15 cellular contexts compared by ENCODE assay signal in genomic region chr12:72296389-72296788, GRCh38. TPM values are rescaled to one million over a fixed set of nuclear protein-coding genes. Genes with fewer than 3 reads are reported as not detected.
A peak's percentile ranks its signal among the peaks of the same experiment; 100 is the strongest.
DNase-seq lines count a peak whose midpoint lies in the region; ATAC-seq and TF ChIP-seq lines count a peak whose summit lies in the region.
"Had no signal": no experiment of that assay in that cellular context is flagged by ENCODE, and none has a peak within 500 bp of the region (broad histone marks: within the 10 kb centered on the region; RNA-seq: fewer than 3 reads in every experiment).

No MANE protein-coding gene starts in this region.

- peak overlapping the region; percentile 59 for H3K27ac ChIP-seq in foreskin keratinocyte
- H3K27ac ChIP-seq: esophagus muscularis mucosa, SJCRH30 had no signal

- peaks cover 2% of the 10 kb centered on the region for H3K27me3 Mint-ChIP-seq in endothelial cell (ENCODE audit: unreplicated experiment)
- no peaks in the 10 kb centered on the region for H3K27me3 Mint-ChIP-seq in stimulated activated memory B cell treated with anti-CD40 and anti-IgM and Interleukin-4, amounts not matched to agents 10 μg/mL and 1 μg/mL and 100 μg/mL, for 72 hours
- H3K27me3 Mint-ChIP-seq: activated B cell treated with CpG ODN at 0.5 μM for 24 hours; activated naive CD4-positive, alpha-beta T cell treated with anti-CD3 and anti-CD28 coated beads, Interleukin-2, amount 50 U/mL, for 24 hours; IgD-negative memory B cell had no signal

- H3K4me1 Mint-ChIP-seq in endothelial cell (ENCODE audit: unreplicated experiment) = no peaks in the 10 kb centered on the region
- H3K4me1 Mint-ChIP-seq in stimulated activated memory B cell treated with anti-CD40 and anti-IgM and Interleukin-4, amounts not matched to agents 10 μg/mL and 1 μg/mL and 100 μg/mL, for 72 hours = no peaks in the 10 kb centered on the region
- H3K4me1 Mint-ChIP-seq: activated B cell treated with CpG ODN at 0.5 μM for 24 hours; activated naive CD4-positive, alpha-beta T cell treated with anti-CD3 and anti-CD28 coated beads, Interleukin-2, amount 50 U/mL, for 24 hours; IgD-negative memory B cell had no signal

- peaks cover 10% of the 10 kb centered on the region for H3K4me1 ChIP-seq in foreskin keratinocyte
- H3K4me1 ChIP-seq: esophagus muscularis mucosa had no signal

- H3K9me3 Mint-ChIP-seq in endothelial cell (ENCODE audit: unreplicated experiment) = no peaks in the 10 kb centered on the region
- no peaks in the 10 kb centered on the region for H3K9me3 Mint-ChIP-seq in stimulated activated memory B cell treated with anti-CD40 and anti-IgM and Interleukin-4, amounts not matched to agents 10 μg/mL and 1 μg/mL and 100 μg/mL, for 72 hours
- H3K9me3 Mint-ChIP-seq: activated B cell treated with CpG ODN at 0.5 μM for 24 hours had no signal

- no peak overlapping the region for H3K27ac Mint-ChIP-seq in endothelial cell (ENCODE audit: unreplicated experiment)
- H3K27ac Mint-ChIP-seq in stimulated activated memory B cell treated with anti-CD40 and anti-IgM and Interleukin-4, amounts not matched to agents 10 μg/mL and 1 μg/mL and 100 μg/mL, for 72 hours = no peak overlapping the region
- H3K27ac Mint-ChIP-seq: activated B cell treated with CpG ODN at 0.5 μM for 24 hours; activated naive CD4-positive, alpha-beta T cell treated with anti-CD3 and anti-CD28 coated beads, Interleukin-2, amount 50 U/mL, for 24 hours; IgD-negative memory B cell had no signal

- no peak overlapping the region for H3K4me3 Mint-ChIP-seq in endothelial cell (ENCODE audit: unreplicated experiment)
- no peak overlapping the region for H3K4me3 Mint-ChIP-seq in stimulated activated memory B cell treated with anti-CD40 and anti-IgM and Interleukin-4, amounts not matched to agents 10 μg/mL and 1 μg/mL and 100 μg/mL, for 72 hours
- H3K4me3 Mint-ChIP-seq: activated B cell treated with CpG ODN at 0.5 μM for 24 hours; activated naive CD4-positive, alpha-beta T cell treated with anti-CD3 and anti-CD28 coated beads, Interleukin-2, amount 50 U/mL, for 24 hours; IgD-negative memory B cell had no signal

- no peak for TF ChIP-seq CTCF in foreskin keratinocyte (conservative IDR thresholded peaks at IDR 0.05)
- TF ChIP-seq CTCF in endothelial cell (IDR thresholded peaks at IDR 0.05; ENCODE audit: unreplicated experiment) = no peak

- peak; percentile 90 for DNase-seq in A172 (ENCODE audit: low spot score)
- peak; percentile 49 for DNase-seq in HPDE6-E6E7 (ENCODE audit: extremely low spot score)
- peak in 1 of 2 donors; percentile 59 for DNase-seq in foreskin keratinocyte
- no peak for DNase-seq in endothelial cell (ENCODE audit: low spot score)
- DNase-seq in NCI-H774 (lab: John Stamatoyannopoulos, UW) = no peak
- DNase-seq: activated B cell treated with CpG ODN at 0.5 μM for 24 hours; NCI-H748 treated with DMSO at 0.1 percent for 48 hours; stimulated activated CD4-positive, alpha-beta T cell treated with anti-CD3 and anti-CD28 coated beads, Interleukin-12 subunit alpha, Interleukin-12 subunit beta, amount 100 ng/mL, for 4 hours had no signal

- H3K27me3 ChIP-seq in foreskin keratinocyte = no peaks in the 10 kb centered on the region
- H3K27me3 ChIP-seq: SJCRH30 had no signal

- H3K36me3 Mint-ChIP-seq in endothelial cell (ENCODE audit: low read depth, unreplicated experiment) = no peaks in the 10 kb centered on the region
- H3K36me3 Mint-ChIP-seq in stimulated activated memory B cell treated with anti-CD40 and anti-IgM and Interleukin-4, amounts not matched to agents 10 μg/mL and 1 μg/mL and 100 μg/mL, for 72 hours = no peaks in the 10 kb centered on the region
- H3K36me3 Mint-ChIP-seq: activated naive CD4-positive, alpha-beta T cell treated with anti-CD3 and anti-CD28 coated beads, Interleukin-2, amount 50 U/mL, for 24 hours had no signal

- ATAC-seq in SK-N-SH treated with all-trans-retinoic acid at 6 μM for 48 hours (peak; percentile 77), foreskin keratinocyte (peak; percentile 84), HG02759 (IDR thresholded peaks at IDR 0.05; ENCODE audit: unreplicated experiment) (no peak)
- no peak for ATAC-seq in stimulated activated memory B cell treated with anti-CD40 and anti-IgM and Interleukin-4, amounts not matched to agents 10 μg/mL and 1 μg/mL and 100 μg/mL, for 72 hours

TF ChIP-seq in SK-N-SH treated with all-trans-retinoic acid at 6 μM for 48 hours, 23 proteins besides CTCF, POLR2A, EP300 and RAD21:
- no peak for TF ChIP-seq TOX (CRISPR knock-in tag; IDR thresholded peaks at IDR 0.05; ENCODE audit: borderline replicate concordance)
- no peak for TF ChIP-seq CSDC2 (CRISPR knock-in tag; IDR thresholded peaks at IDR 0.05)
- TF ChIP-seq ESRRG (CRISPR knock-in tag; IDR thresholded peaks at IDR 0.05) = no peak
- TF ChIP-seq, protein P1, sequence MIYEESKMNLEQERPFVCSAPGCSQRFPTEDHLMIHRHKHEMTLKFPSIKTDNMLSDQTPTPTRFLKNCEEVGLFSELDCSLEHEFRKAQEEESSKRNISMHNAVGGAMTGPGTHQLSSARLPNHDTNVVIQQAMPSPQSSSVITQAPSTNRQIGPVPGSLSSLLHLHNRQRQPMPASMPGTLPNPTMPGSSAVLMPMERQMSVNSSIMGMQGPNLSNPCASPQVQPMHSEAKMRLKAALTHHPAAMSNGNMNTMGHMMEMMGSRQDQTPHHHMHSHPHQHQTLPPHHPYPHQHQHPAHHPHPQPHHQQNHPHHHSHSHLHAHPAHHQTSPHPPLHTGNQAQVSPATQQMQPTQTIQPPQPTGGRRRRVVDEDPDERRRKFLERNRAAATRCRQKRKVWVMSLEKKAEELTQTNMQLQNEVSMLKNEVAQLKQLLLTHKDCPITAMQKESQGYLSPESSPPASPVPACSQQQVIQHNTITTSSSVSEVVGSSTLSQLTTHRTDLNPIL (CRISPR knock-in tag; IDR thresholded peaks at IDR 0.05; ENCODE audit: low read depth) = no peak
- TF ChIP-seq RARB (CRISPR knock-in tag; IDR thresholded peaks at IDR 0.05) = no peak
- TF ChIP-seq PPARA (CRISPR knock-in tag; IDR thresholded peaks at IDR 0.05; ENCODE audit: borderline replicate concordance) = no peak
- TF ChIP-seq SNAI2 (CRISPR knock-in tag; IDR thresholded peaks at IDR 0.05) = no peak
- TF ChIP-seq ZFP3 (CRISPR knock-in tag; IDR thresholded peaks at IDR 0.05) = no peak
- no peak for TF ChIP-seq PATZ1 (CRISPR knock-in tag; IDR thresholded peaks at IDR 0.05; ENCODE audit: borderline replicate concordance)

RNA-seq across cellular contexts. Expression of gene TRHDE, which starts 24.2 kb away (rescaled TPM):
- total RNA-seq in A172 (2014; rRNA removed; shearing (Covaris generic)) = 0.05 and 0.12 TPM in 2 replicates
- total RNA-seq in foreskin keratinocyte = 0.49 and 0.78 TPM in 2 replicates
- 0.10 and 0.21 TPM in 2 replicates for polyA plus RNA-seq in foreskin keratinocyte
- total RNA-seq in endothelial cell (ENCODE audit: unreplicated experiment) = 0.54 TPM
- total RNA-seq: activated B cell treated with CpG ODN at 0.5 μM for 24 hours had no signal
- polyA plus RNA-seq: IgD-negative memory B cell had no signal

Comparison
In these comparisons a context has a peak if more than half of its experiments do, and no peak if none do; other contexts are left out.
1. DNase-seq: peak in A172 (single experiment) and HPDE6-E6E7 (single experiment); none in endothelial cell (single experiment) and NCI-H774 (single experiment).
2. ATAC-seq: peak in SK-N-SH treated with all-trans-retinoic acid at 6 μM for 48 hours (single experiment) and foreskin keratinocyte (single experiment); none in stimulated activated memory B cell treated with anti-CD40 and anti-IgM and Interleukin-4, amounts not matched to agents 10 μg/mL and 1 μg/mL and 100 μg/mL, for 72 hours (single experiment) and HG02759 (single experiment).